In genomic region chr19:16834747-16835146, GRCh38 we compare ENCODE assay signal across 19 cellular contexts. TPM values are rescaled to one million over a fixed set of nuclear protein-coding genes. Genes with fewer than 3 reads are reported as not detected.
A peak's percentile ranks its signal among the peaks of the same experiment; 100 is the strongest.
DNase-seq lines count a peak whose midpoint lies in the region; ATAC-seq lines count a peak whose summit lies in the region.
"Had no signal": no experiment of that assay in that cellular context is flagged by ENCODE, and none has a peak within 500 bp of the region (broad histone marks: within the 10 kb centered on the region; RNA-seq: fewer than 3 reads in every experiment).

No MANE protein-coding gene starts in this region.

- H2AFZ ChIP-seq in GM23248 = no peak overlapping the region
- H2AFZ ChIP-seq: neural progenitor cell had no signal

- peaks cover 24% of the 10 kb centered on the region for H3K4me1 Mint-ChIP-seq in activated T-helper 1 cell treated with anti-CD3 and anti-CD28 coated beads, Interleukin-12 subunit alpha, Interleukin-12 subunit beta, Interleukin-2, Interleukin-4 antibody, amounts not matched to agents 30 ng/mL and 10 ng/mL and 1 ng/mL, durations not matched to agents 14 hours and 24 hours and 36 hours (ENCODE audit: low read depth)
- H3K4me1 Mint-ChIP-seq in memory B cell = peaks cover 38% of the 10 kb centered on the region

- no peaks in the 10 kb centered on the region for H3K9me3 ChIP-seq in GM23248 (ENCODE audit: low read depth)
- H3K9me3 ChIP-seq: esophagus muscularis mucosa, Peyer's patch, upper lobe of left lung had no signal

- in situ Hi-C loops in GM23248 (cut with MboI) = no loop called here

- no peak for ATAC-seq in memory B cell (ENCODE audit: low read depth)
- ATAC-seq in GM21723 (IDR thresholded peaks at IDR 0.05; ENCODE audit: unreplicated experiment) = no peak

- no peak overlapping the region for H3K4me2 ChIP-seq in GM23248 (ENCODE audit: unreplicated experiment)
- H3K4me2 ChIP-seq: neural progenitor cell had no signal

- no peaks in the 10 kb centered on the region for H3K27me3 Mint-ChIP-seq in activated T-helper 1 cell treated with anti-CD3 and anti-CD28 coated beads, Interleukin-12 subunit alpha, Interleukin-12 subunit beta, Interleukin-2, Interleukin-4 antibody, amounts not matched to agents 30 ng/mL and 10 ng/mL and 1 ng/mL, durations not matched to agents 14 hours and 24 hours and 36 hours (ENCODE audit: insufficient read depth)
- H3K27me3 Mint-ChIP-seq in memory B cell = no peaks in the 10 kb centered on the region
- H3K27me3 Mint-ChIP-seq: CD4-positive, CD25-positive, alpha-beta regulatory T cell had no signal

- H3K9ac ChIP-seq in GM23248 = no peak overlapping the region
- H3K9ac ChIP-seq: neural progenitor cell had no signal

- H3K27me3 ChIP-seq in GM23248 (replicated peaks; ENCODE audit: insufficient read depth) = no peaks in the 10 kb centered on the region
- H3K27me3 ChIP-seq: esophagus muscularis mucosa, neural progenitor cell, Peyer's patch, upper lobe of left lung had no signal

- peak overlapping the region; percentile 44 for H3K27ac Mint-ChIP-seq in activated T-helper 1 cell treated with anti-CD3 and anti-CD28 coated beads, Interleukin-12 subunit alpha, Interleukin-12 subunit beta, Interleukin-2, Interleukin-4 antibody, amounts not matched to agents 30 ng/mL and 10 ng/mL and 1 ng/mL, durations not matched to agents 14 hours and 24 hours and 36 hours
- no peak overlapping the region for H3K27ac Mint-ChIP-seq in memory B cell
- H3K27ac Mint-ChIP-seq: CD4-positive, CD25-positive, alpha-beta regulatory T cell; neural progenitor cell had no signal

- peak; percentile 52 for DNase-seq in activated CD4-positive, alpha-beta T cell treated with anti-CD3 and anti-CD28 coated beads for 48 hours
- no peak for DNase-seq in activated CD4-positive, alpha-beta T cell treated with anti-CD3 and anti-CD28 coated beads, Interleukin-2, amount 50 U/mL, for 4 hours
- DNase-seq in GM23248 (peak; percentile 41), memory B cell (ENCODE audit: low spot score in 2 of 2) (no peak), NCI-H2171 treated with DMSO at 0.1 percent for 48 hours (lab: John Stamatoyannopoulos, UW) (no peak), Ammon's horn (ENCODE audit: low spot score) (no peak)
- no peak for DNase-seq in activated T-helper 1 cell treated with anti-CD3 and anti-CD28 coated beads, Interleukin-12 subunit alpha, Interleukin-12 subunit beta, Interleukin-2, Interleukin-4 antibody, amounts not matched to agents 30 ng/mL and 10 ng/mL and 1 ng/mL, durations not matched to agents 14 hours and 24 hours and 36 hours (ENCODE audit: low spot score)
- DNase-seq: 8988T; activated naive CD4-positive, alpha-beta T cell treated with anti-CD3 and anti-CD28 coated beads, Interleukin-2, amount 50 U/mL, for 16 hours; CD4-positive, CD25-positive, alpha-beta regulatory T cell; KBM-7; NCI-H1417; NCI-H82; stimulated activated naive CD4-positive, alpha-beta T cell treated with Interleukin-2 at 50 U/mL for 16 hours; upper lobe of left lung had no signal

- peaks cover 35% of the 10 kb centered on the region for H3K36me3 Mint-ChIP-seq in activated T-helper 1 cell treated with anti-CD3 and anti-CD28 coated beads, Interleukin-12 subunit alpha, Interleukin-12 subunit beta, Interleukin-2, Interleukin-4 antibody, amounts not matched to agents 30 ng/mL and 10 ng/mL and 1 ng/mL, durations not matched to agents 14 hours and 24 hours and 36 hours (ENCODE audit: low read depth)
- H3K36me3 Mint-ChIP-seq in memory B cell = peaks cover 26% of the 10 kb centered on the region

- peak overlapping the region; percentile 18; the same call in 1 of the 2 replicates for H3K27ac ChIP-seq in GM23248
- H3K27ac ChIP-seq: esophagus muscularis mucosa, neural progenitor cell had no signal

- H3K9me3 Mint-ChIP-seq in activated T-helper 1 cell treated with anti-CD3 and anti-CD28 coated beads, Interleukin-12 subunit alpha, Interleukin-12 subunit beta, Interleukin-2, Interleukin-4 antibody, amounts not matched to agents 30 ng/mL and 10 ng/mL and 1 ng/mL, durations not matched to agents 14 hours and 24 hours and 36 hours = no peaks in the 10 kb centered on the region
- no peaks in the 10 kb centered on the region for H3K9me3 Mint-ChIP-seq in memory B cell
- H3K9me3 Mint-ChIP-seq: CD4-positive, CD25-positive, alpha-beta regulatory T cell; neural progenitor cell had no signal

- H3K36me3 ChIP-seq in GM23248 (ENCODE audit: low read depth) = peaks cover 29% of the 10 kb centered on the region; the same call in 1 of the 2 replicates

- H3K4me1 ChIP-seq in GM23248 (ENCODE audit: insufficient read depth) = peaks cover 6% of the 10 kb centered on the region; the same call in 1 of the 2 replicates

- no peaks in the 10 kb centered on the region for H4K20me1 ChIP-seq in GM23248 (ENCODE audit: insufficient read depth)

- H3K4me3 ChIP-seq in GM23248 = no peak overlapping the region
- H3K4me3 ChIP-seq: esophagus muscularis mucosa, neural progenitor cell, Peyer's patch, upper lobe of left lung had no signal

- intact Hi-C loops in activated T-helper 1 cell treated with anti-CD3 and anti-CD28 coated beads, Interleukin-12 subunit alpha, Interleukin-12 subunit beta, Interleukin-2, Interleukin-4 antibody, amounts not matched to agents 30 ng/mL and 10 ng/mL and 1 ng/mL, durations not matched to agents 14 hours and 24 hours and 36 hours (cut with micrococcal nuclease) = no loop called here

- no peaks in the 10 kb centered on the region for H3F3A ChIP-seq in GM23248 (ENCODE audit: insufficient read depth)

- H3K79me2 ChIP-seq in GM23248 (ENCODE audit: insufficient read depth) = peaks cover 31% of the 10 kb centered on the region

- H3K4me3 Mint-ChIP-seq in activated T-helper 1 cell treated with anti-CD3 and anti-CD28 coated beads, Interleukin-12 subunit alpha, Interleukin-12 subunit beta, Interleukin-2, Interleukin-4 antibody, amounts not matched to agents 30 ng/mL and 10 ng/mL and 1 ng/mL, durations not matched to agents 14 hours and 24 hours and 36 hours = no peak overlapping the region
- peak overlapping the region; percentile 3 for H3K4me3 Mint-ChIP-seq in memory B cell
- H3K4me3 Mint-ChIP-seq: CD4-positive, CD25-positive, alpha-beta regulatory T cell; neural progenitor cell had no signal

- WGBS in GM23248 (ENCODE audit: low coverage in 1 of 2, low lambda C conversion rate in 2 of 2, missing lambda C conversion rate in 2 of 2), 2 experiments = 84% methylated on average over 12 to 13 of the region's 13 CpGs

- no peaks in the 10 kb centered on the region for H3K9me2 ChIP-seq in GM23248 (ENCODE audit: insufficient read depth)

RNA-seq across cellular contexts. Expression of gene SIN3B, which starts 5.5 kb away (rescaled TPM):
- 18.7 and 21.0 TPM in 2 replicates for total RNA-seq in GM23248 (2014; rRNA removed; shearing (Covaris generic))
- polyA plus RNA-seq in GM23248 (2016; fragmentation: Nextera tagmentation; extraction: Ambion mirVana) = 11.9 and 14.9 TPM in 2 replicates
- 44.6 and 45.1 TPM in 2 replicates for total RNA-seq in activated T-helper 1 cell treated with anti-CD3 and anti-CD28 coated beads, Interleukin-12 subunit alpha, Interleukin-12 subunit beta, Interleukin-2, Interleukin-4 antibody, amounts not matched to agents 30 ng/mL and 10 ng/mL and 1 ng/mL, durations not matched to agents 14 hours and 24 hours and 36 hours

RNA-seq across cellular contexts. Expression of gene F2RL3, which starts 54.1 kb away (rescaled TPM):
- not detected in 2 replicates for total RNA-seq in GM23248 (2014; rRNA removed; shearing (Covaris generic))
- not detected in 2 replicates for polyA plus RNA-seq in GM23248 (2016; fragmentation: Nextera tagmentation; extraction: Ambion mirVana)
- total RNA-seq in activated T-helper 1 cell treated with anti-CD3 and anti-CD28 coated beads, Interleukin-12 subunit alpha, Interleukin-12 subunit beta, Interleukin-2, Interleukin-4 antibody, amounts not matched to agents 30 ng/mL and 10 ng/mL and 1 ng/mL, durations not matched to agents 14 hours and 24 hours and 36 hours = not detected in 2 replicates
- polyA plus RNA-seq: CD4-positive, CD25-positive, alpha-beta regulatory T cell had no signal

Comparison
In these comparisons a context has a peak if more than half of its experiments do, and no peak if none do; other contexts are left out.
1. DNase-seq: peak in activated CD4-positive, alpha-beta T cell treated with anti-CD3 and anti-CD28 coated beads for 48 hours (single experiment) and GM23248 (single experiment); none in activated CD4-positive, alpha-beta T cell treated with anti-CD3 and anti-CD28 coated beads, Interleukin-2, amount 50 U/mL, for 4 hours (0 of 2), activated T-helper 1 cell treated with anti-CD3 and anti-CD28 coated beads, Interleukin-12 subunit alpha, Interleukin-12 subunit beta, Interleukin-2, Interleukin-4 antibody, amounts not matched to agents 30 ng/mL and 10 ng/mL and 1 ng/mL, durations not matched to agents 14 hours and 24 hours and 36 hours (single experiment), memory B cell (0 of 2), NCI-H2171 treated with DMSO at 0.1 percent for 48 hours (single experiment) and Ammon's horn (single experiment).